ENCODE assay signal across 1 cellular context in genomic region chr4:139301143-139301820, GRCh38.
A peak's percentile ranks its signal among the peaks of the same experiment; 100 is the strongest.
TF ChIP-seq lines count a peak whose summit lies in the region.

NAA15 (plus strand) TSS chr4:139301505; CDS start chr4:139301778, 273 bp downstream.

TF ChIP-seq in HepG2, 621 proteins besides CTCF, POLR2A, EP300 and RAD21 (continued from another document):
- TF ChIP-seq ZNF605 (CRISPR knock-in tag; IDR thresholded peaks at IDR 0.05) (peak; percentile 73; the same call in 1 of the 2 replicates), KDM4B (CRISPR knock-in tag; IDR thresholded peaks at IDR 0.05) (peak; percentile 67), ZNF143 (CRISPR knock-in tag; IDR thresholded peaks at IDR 0.05) (peak; percentile 87), ISL2 (CRISPR knock-in tag; IDR thresholded peaks at IDR 0.05) (no peak), THRA (CRISPR knock-in tag; IDR thresholded peaks at IDR 0.05; ENCODE audit: borderline replicate concordance) (peak; percentile 53; the same call in 1 of the 2 replicates), ZNF747 (CRISPR knock-in tag; IDR thresholded peaks at IDR 0.05; ENCODE audit: borderline replicate concordance) (peak; percentile 89), STAT5B (CRISPR knock-in tag; IDR thresholded peaks at IDR 0.05) (0 out of 2 replicates have a peak, but pooled peaks have one; percentile 10), THAP11 (CRISPR knock-in tag; IDR thresholded peaks at IDR 0.05) (peak; percentile 93), ZNF766 (CRISPR knock-in tag; IDR thresholded peaks at IDR 0.05; ENCODE audit: borderline replicate concordance) (no peak; the same call in 1 of the 2 replicates), GABPA (IDR thresholded peaks at IDR 0.05; ENCODE audit: low read depth, low read length) (peak; percentile 67), GABPA (CRISPR knock-in tag; IDR thresholded peaks at IDR 0.05; ENCODE audit: low read depth) (peak; percentile 93), NFKBIZ (CRISPR knock-in tag; IDR thresholded peaks at IDR 0.05) (no peak; the same call in 1 of the 2 replicates), SALL2 (CRISPR knock-in tag; IDR thresholded peaks at IDR 0.05) (0 out of 2 replicates have a peak, but pooled peaks have one; percentile 67), TEAD2 (CRISPR knock-in tag; IDR thresholded peaks at IDR 0.05) (no peak), E2F5 (CRISPR knock-in tag; conservative IDR thresholded peaks at IDR 0.05) (no peak), IRF2 (CRISPR knock-in tag; IDR thresholded peaks at IDR 0.05) (peak; percentile 57), FOXO4 (CRISPR knock-in tag; conservative IDR thresholded peaks at IDR 0.05) (no peak), ZNF878 (CRISPR knock-in tag; IDR thresholded peaks at IDR 0.05) (no peak), ZBTB2 (CRISPR knock-in tag; IDR thresholded peaks at IDR 0.05; ENCODE audit: low read depth) (peak; percentile 41), ATF5 (CRISPR knock-in tag; IDR thresholded peaks at IDR 0.05; ENCODE audit: low read depth) (no peak), ZNF790 (CRISPR knock-in tag; IDR thresholded peaks at IDR 0.05; ENCODE audit: borderline replicate concordance) (no peak), ZNF768 (CRISPR knock-in tag; IDR thresholded peaks at IDR 0.05) (0 out of 2 replicates have a peak, but pooled peaks have one; percentile 38), CBX1 (IDR thresholded peaks at IDR 0.05; ENCODE audit: low read depth) (no peak), ZKSCAN5 (CRISPR knock-in tag; IDR thresholded peaks at IDR 0.05) (no peak), ZNF576 (CRISPR knock-in tag; IDR thresholded peaks at IDR 0.05) (no peak), CREM (IDR thresholded peaks at IDR 0.05) (peak; percentile 70), CREM (CRISPR knock-in tag; IDR thresholded peaks at IDR 0.05) (no peak), NFYC (CRISPR knock-in tag; IDR thresholded peaks at IDR 0.05) (no peak; the same call in 1 of the 2 replicates), GLMP (CRISPR knock-in tag; IDR thresholded peaks at IDR 0.05; ENCODE audit: borderline replicate concordance) (no peak)
TF ChIP-seq in HepG2: peak in this region for 228.
